Comparison of ENCODE assay signal across 18 cellular contexts in the genomic region with DNA sequence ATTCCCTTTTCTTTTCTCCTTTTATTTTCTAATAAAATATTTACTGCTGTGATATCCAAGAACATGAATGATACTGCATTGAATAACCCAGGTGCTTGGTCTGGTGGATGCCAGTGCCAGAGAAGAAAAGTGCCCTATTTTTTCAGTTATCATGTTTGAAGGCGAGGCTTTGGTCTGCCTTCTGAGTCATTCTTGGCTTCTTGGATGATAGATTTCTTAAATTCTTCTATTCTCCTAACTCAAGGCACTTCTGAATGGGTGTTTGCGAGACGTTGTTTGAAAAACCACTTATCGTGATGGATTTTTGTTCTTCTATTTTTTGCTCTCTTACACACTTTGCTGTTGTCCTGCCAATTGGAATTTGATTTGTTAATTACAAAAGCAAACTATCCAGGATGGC.
DNase-seq lines count a peak whose midpoint lies in the region; ATAC-seq and TF ChIP-seq lines count a peak whose summit lies in the region.
"Had no signal": no experiment of that assay in that cellular context is flagged by ENCODE, and none has a peak within 500 bp of the region (broad histone marks: within the 10 kb centered on the region; RNA-seq: fewer than 3 reads in every experiment).

No MANE protein-coding gene starts in this region.

- DNase-seq in NCI-H226 (peak; percentile 53), cardiac fibroblast (ENCODE audit: low read depth in 2 of 2) (peak; percentile 31 to 40), omental fat pad (ENCODE audit: low spot score) (no peak), NCI-H2227 treated with DMSO at 0.1 percent for 48 hours (lab: John Stamatoyannopoulos, UW) (no peak)
- no peak for DNase-seq in activated T-cell treated with anti-CD3 and anti-CD28 coated beads, Interleukin-2, amount 50 U/mL, for 48 hours
- no peak for DNase-seq in activated naive CD4-positive, alpha-beta T cell treated with anti-CD3 and anti-CD28 coated beads for 36 hours
- DNase-seq: DND-41, GOT3, IMR-90, Kasumi-1, NCI-H1105, NCI-H187, NCI-H446, OCI-M1, SW 1271 had no signal

- peaks cover 34% of the 10 kb centered on the region for H3K4me1 Mint-ChIP-seq in activated naive CD4-positive, alpha-beta T cell treated with anti-CD3 and anti-CD28 coated beads for 36 hours (ENCODE audit: low read depth)

- no peaks in the 10 kb centered on the region for H3K36me3 Mint-ChIP-seq in activated naive CD4-positive, alpha-beta T cell treated with anti-CD3 and anti-CD28 coated beads for 36 hours (ENCODE audit: low read depth)

- no peak for TF ChIP-seq CTCF in 22Rv1 (IDR thresholded peaks at IDR 0.05)
- TF ChIP-seq CTCF in cardiac fibroblast (IDR thresholded peaks at IDR 0.05; ENCODE audit: low read depth, low read length) = no peak
- TF ChIP-seq CTCF in omental fat pad (IDR thresholded peaks at IDR 0.05) = no peak

- H3K27me3 Mint-ChIP-seq in activated naive CD4-positive, alpha-beta T cell treated with anti-CD3 and anti-CD28 coated beads for 36 hours (ENCODE audit: low read depth) = no peaks in the 10 kb centered on the region

- H3K9me3 Mint-ChIP-seq in activated naive CD4-positive, alpha-beta T cell treated with anti-CD3 and anti-CD28 coated beads for 36 hours = no peaks in the 10 kb centered on the region

- intact Hi-C loops in activated naive CD4-positive, alpha-beta T cell treated with anti-CD3 and anti-CD28 coated beads for 36 hours (cut with micrococcal nuclease) = loop anchor here (5.0 kb wide), 3 partner anchors 223 to 1167 kb away; no protein-coding TSS in a partner anchor

- ATAC-seq in omental fat pad (ENCODE audit: low FRiP score) (peak; percentile 39), HG03439 (IDR thresholded peaks at IDR 0.05; ENCODE audit: unreplicated experiment) (no peak)

- H3K4me3 Mint-ChIP-seq in activated naive CD4-positive, alpha-beta T cell treated with anti-CD3 and anti-CD28 coated beads for 36 hours = no peak overlapping the region

- H3K27ac ChIP-seq in 22Rv1 = peak overlapping the region; percentile 94
- H3K27ac ChIP-seq: C4-2B had no signal

- CTCF ChIA-PET in activated naive CD4-positive, alpha-beta T cell treated with anti-CD3 and anti-CD28 coated beads for 36 hours (lab: Charles Lee) = no interaction called here

- H3K27ac Mint-ChIP-seq in activated naive CD4-positive, alpha-beta T cell treated with anti-CD3 and anti-CD28 coated beads for 36 hours = no peak overlapping the region

- H3K4me3 ChIP-seq in cardiac fibroblast (replicated peaks in 1 of 2; ENCODE audit: low read depth in 2 of 2, low read length in 2 of 2) = no peak overlapping the region

Comparison
In these comparisons a context has a peak if more than half of its experiments do, and no peak if none do; other contexts are left out.
1. DNase-seq: peak in NCI-H226 (single experiment) and cardiac fibroblast (2 of 2); none in omental fat pad (single experiment), activated T-cell treated with anti-CD3 and anti-CD28 coated beads, Interleukin-2, amount 50 U/mL, for 48 hours (0 of 2), activated naive CD4-positive, alpha-beta T cell treated with anti-CD3 and anti-CD28 coated beads for 36 hours (single experiment) and NCI-H2227 treated with DMSO at 0.1 percent for 48 hours (single experiment).